In genomic region chr10:95783741-95784140, GRCh38 we compare ENCODE assay signal across 12 cellular contexts. TPM values are rescaled to one million over a fixed set of nuclear protein-coding genes. Genes with fewer than 3 reads are reported as not detected.
DNase-seq lines count a peak whose midpoint lies in the region; ATAC-seq and TF ChIP-seq lines count a peak whose summit lies in the region.
"Had no signal": no experiment of that assay in that cellular context is flagged by ENCODE, and none has a peak within 500 bp of the region (broad histone marks: within the 10 kb centered on the region; RNA-seq: fewer than 3 reads in every experiment).

No MANE protein-coding gene starts in this region.

- POLR2A ChIA-PET in CD8-positive, alpha-beta memory T cell (lab: Charles Lee) = no interaction called here
- POLR2A ChIA-PET in Caco-2 (lab: Charles Lee) = no interaction called here

- CTCF ChIA-PET in CD8-positive, alpha-beta memory T cell (lab: Charles Lee) = no interaction called here
- CTCF ChIA-PET in Caco-2 (lab: Charles Lee) = no interaction called here

- no peak for ATAC-seq in CD4-positive, CD25-positive, alpha-beta regulatory T cell (ENCODE audit: low read depth in 2 of 2)
- ATAC-seq in GM19035 (IDR thresholded peaks at IDR 0.05; ENCODE audit: unreplicated experiment) (peak; percentile 55), HG02852 (IDR thresholded peaks at IDR 0.05; ENCODE audit: unreplicated experiment) (peak; percentile 50)

- H3K4me3 Mint-ChIP-seq in CD4-positive, CD25-positive, alpha-beta regulatory T cell = peak overlapping the region in 2 of 4 donors; percentile 26 to 64
- H3K4me3 Mint-ChIP-seq in CD8-positive, alpha-beta memory T cell = no peak overlapping the region
- H3K4me3 Mint-ChIP-seq in Caco-2 (ENCODE audit: unreplicated experiment) = no peak overlapping the region

- H3K36me3 ChIP-seq in CD4-positive, CD25-positive, alpha-beta regulatory T cell (ENCODE audit: control insufficient read depth, insufficient read depth, low read length) = no peaks in the 10 kb centered on the region
- no peaks in the 10 kb centered on the region for H3K36me3 ChIP-seq in CD8-positive, alpha-beta memory T cell (ENCODE audit: insufficient read depth, low read length)
- no peaks in the 10 kb centered on the region for H3K36me3 ChIP-seq in Caco-2 (ENCODE audit: control insufficient read depth, insufficient read depth, low read length)
- H3K36me3 ChIP-seq: BE2C had no signal

- peak overlapping the region in 2 of 3 donors; percentile 20 to 43 for H3K27ac Mint-ChIP-seq in CD4-positive, CD25-positive, alpha-beta regulatory T cell
- no peak overlapping the region for H3K27ac Mint-ChIP-seq in CD8-positive, alpha-beta memory T cell
- H3K27ac Mint-ChIP-seq in Caco-2 (ENCODE audit: unreplicated experiment) = no peak overlapping the region

- intact Hi-C loops in Caco-2 (cut with micrococcal nuclease; ENCODE audit: unreplicated experiment) = no loop called here

- no TSS peak for BruUV-seq in Caco-2 (replicated peaks; lab: Mats Ljungman, UMichigan)

- peak in 1 of 3 donors; percentile 44 for DNase-seq in CD4-positive, CD25-positive, alpha-beta regulatory T cell
- peak in 1 of 2 experiments; percentile 22 for DNase-seq in HL-60 (ENCODE audit: low read depth in 1 of 2, low spot score in 1 of 2)
- DNase-seq in CD8-positive, alpha-beta memory T cell = no peak
- no peak for DNase-seq in Caco-2
- DNase-seq in activated CD4-positive, alpha-beta T cell treated with anti-CD3 and anti-CD28 coated beads, Interleukin-2, amount 50 U/mL, for 1 hour = no peak
- no peak for DNase-seq in activated naive CD4-positive, alpha-beta T cell treated with anti-CD3 and anti-CD28 coated beads, Interleukin-2, amount 50 U/mL, for 16 hours
- DNase-seq: activated CD4-positive, alpha-beta T cell treated with anti-CD3 and anti-CD28 coated beads for 48 hours; BE2C; mammary epithelial cell had no signal

- peaks cover 5% of the 10 kb centered on the region for H3K27me3 Mint-ChIP-seq in CD4-positive, CD25-positive, alpha-beta regulatory T cell
- H3K27me3 Mint-ChIP-seq in CD8-positive, alpha-beta memory T cell = peaks cover 0 to 29% of the 10 kb centered on the region in 2 donors
- peaks cover 10% of the 10 kb centered on the region for H3K27me3 Mint-ChIP-seq in Caco-2 (ENCODE audit: insufficient read depth, unreplicated experiment)

- H3K4me1 Mint-ChIP-seq in CD4-positive, CD25-positive, alpha-beta regulatory T cell = peaks cover 4 to 52% (median 30%) of the 10 kb centered on the region in 4 donors
- peaks cover 0 to 5% (median 0%) of the 10 kb centered on the region in 3 donors for H3K4me1 Mint-ChIP-seq in CD8-positive, alpha-beta memory T cell
- no peaks in the 10 kb centered on the region for H3K4me1 Mint-ChIP-seq in Caco-2 (ENCODE audit: low read depth, unreplicated experiment)

- H3K27ac ChIP-seq in CD4-positive, CD25-positive, alpha-beta regulatory T cell (ENCODE audit: insufficient read depth, low read length, poor library complexity, severe bottlenecking) = peak overlapping the region; percentile 41
- H3K27ac ChIP-seq in HL-60 (replicated peaks) = peak overlapping the region; percentile 64
- H3K27ac ChIP-seq in CD8-positive, alpha-beta memory T cell (ENCODE audit: low read depth, low read length) = no peak overlapping the region

- peak overlapping the region; percentile 2 for H3K4me3 ChIP-seq in CD4-positive, CD25-positive, alpha-beta regulatory T cell (ENCODE audit: low read depth, low read length)
- H3K4me3 ChIP-seq in HL-60 (replicated peaks; ENCODE audit: insufficient read depth, low read length) = no peak overlapping the region
- no peak overlapping the region for H3K4me3 ChIP-seq in CD8-positive, alpha-beta memory T cell (ENCODE audit: low read length)
- H3K4me3 ChIP-seq in Caco-2 (ENCODE audit: low read depth, low read length) = no peak overlapping the region
- H3K4me3 ChIP-seq: skin epidermis had no signal

- no peaks in the 10 kb centered on the region for H3K9me3 ChIP-seq in CD4-positive, CD25-positive, alpha-beta regulatory T cell (ENCODE audit: control insufficient read depth in 2 of 2, low read length in 2 of 2)
- H3K9me3 ChIP-seq in CD8-positive, alpha-beta memory T cell (ENCODE audit: low read length) = no peaks in the 10 kb centered on the region
- no peaks in the 10 kb centered on the region for H3K9me3 ChIP-seq in Caco-2
- H3K9me3 ChIP-seq: BE2C had no signal

- peaks cover under 1% of the 10 kb centered on the region for H3K36me3 Mint-ChIP-seq in CD4-positive, CD25-positive, alpha-beta regulatory T cell
- H3K36me3 Mint-ChIP-seq in CD8-positive, alpha-beta memory T cell = peaks cover 0 to 4% (median 0%) of the 10 kb centered on the region in 3 donors
- no peaks in the 10 kb centered on the region for H3K36me3 Mint-ChIP-seq in Caco-2 (ENCODE audit: insufficient read depth, unreplicated experiment)

- no peaks in the 10 kb centered on the region for H3K27me3 ChIP-seq in CD4-positive, CD25-positive, alpha-beta regulatory T cell (ENCODE audit: control insufficient read depth, insufficient read depth, low read length)
- H3K27me3 ChIP-seq in HL-60 (ENCODE audit: insufficient read depth, poor library complexity, severe bottlenecking) (no peaks in the 10 kb centered on the region), Caco-2 (replicated peaks; ENCODE audit: control insufficient read depth, insufficient read depth, low read length) (no peaks in the 10 kb centered on the region)
- H3K27me3 ChIP-seq in CD8-positive, alpha-beta memory T cell (ENCODE audit: insufficient read depth, low read length, poor library complexity, severe bottlenecking) = no peaks in the 10 kb centered on the region
- H3K27me3 ChIP-seq: BE2C had no signal

- peaks cover 0 to 2% (median 0%) of the 10 kb centered on the region in 7 donors for H3K9me3 Mint-ChIP-seq in CD4-positive, CD25-positive, alpha-beta regulatory T cell
- H3K9me3 Mint-ChIP-seq in CD8-positive, alpha-beta memory T cell = no peaks in the 10 kb centered on the region
- H3K9me3 Mint-ChIP-seq in Caco-2 (ENCODE audit: unreplicated experiment) = peaks cover 8% of the 10 kb centered on the region

- TF ChIP-seq CTCF in HL-60 (IDR thresholded peaks at IDR 0.05; ENCODE audit: insufficient read depth, low read length) (no peak), Caco-2 (IDR thresholded peaks at IDR 0.05; ENCODE audit: insufficient read depth in 1 of 2, low read depth in 1 of 2, low read length in 1 of 2, severe bottlenecking in 1 of 2, unreplicated experiment in 1 of 2) (no peak)

- peaks cover 17% of the 10 kb centered on the region for H3K4me1 ChIP-seq in CD4-positive, CD25-positive, alpha-beta regulatory T cell (ENCODE audit: control insufficient read depth, insufficient read depth, low read length, poor library complexity, severe bottlenecking)
- H3K4me1 ChIP-seq in CD8-positive, alpha-beta memory T cell (ENCODE audit: insufficient read depth, low read length) = no peaks in the 10 kb centered on the region
- H3K4me1 ChIP-seq in Caco-2 = no peaks in the 10 kb centered on the region
- H3K4me1 ChIP-seq: BE2C had no signal

RNA-seq across cellular contexts. Expression of gene ENTPD1, which starts 27.8 kb away (rescaled TPM):
- 49.4 TPM for total RNA-seq in CD4-positive, CD25-positive, alpha-beta regulatory T cell
- 10 to 100 TPM in 3 of 4 donors, 1 to 10 TPM in 1; 3.5 to 38.3 (median 17.9) TPM for polyA plus RNA-seq in CD4-positive, CD25-positive, alpha-beta regulatory T cell
- total RNA-seq in CD8-positive, alpha-beta memory T cell = 1 to 10 TPM; 6.7 to 7.1 TPM
- polyA plus RNA-seq in CD8-positive, alpha-beta memory T cell = 3.3 TPM
- 1.7 and 2.2 TPM in 2 replicates for total RNA-seq in Caco-2 (2022)
- polyA plus RNA-seq: mammary epithelial cell had no signal

Comparison
In these comparisons a context has a peak if more than half of its experiments do, and no peak if none do; other contexts are left out.
1. ATAC-seq: peak in GM19035 (single experiment) and HG02852 (single experiment); none in CD4-positive, CD25-positive, alpha-beta regulatory T cell (0 of 2).
2. H3K27ac Mint-ChIP-seq: peak in CD4-positive, CD25-positive, alpha-beta regulatory T cell (2 of 3); none in CD8-positive, alpha-beta memory T cell (0 of 8) and Caco-2 (single experiment).